Comparison of ENCODE assay signal across 8 cellular contexts in genomic region chr6:49849121-49849907, GRCh38. TPM values are rescaled to one million over a fixed set of nuclear protein-coding genes. Genes with fewer than 3 reads are reported as not detected.
DNase-seq lines count a peak whose midpoint lies in the region; ATAC-seq and TF ChIP-seq lines count a peak whose summit lies in the region.

No MANE protein-coding gene starts in this region.

- no peak overlapping the region for H3K4me3 Mint-ChIP-seq in activated T-helper 2 cell treated with anti-CD3 and anti-CD28 coated beads, Interferon-gamma antibody, Interleukin-2, Interleukin-4, amounts not matched to agents 10 μg/mL and 5 μg/mL and 100 μg/mL, durations not matched to agents 14 hours and 24 hours and 36 hours (ENCODE audit: low read depth)

- H3K4me1 ChIP-seq in breast epithelium, result no peaks in the 10 kb centered on the region

- H3K36me3 ChIP-seq in breast epithelium, result no peaks in the 10 kb centered on the region

- ATAC-seq in GM21381 (IDR thresholded peaks at IDR 0.05; ENCODE audit: unreplicated experiment), result peak; percentile 85
- peak; percentile 88 for ATAC-seq in HG03521 (IDR thresholded peaks at IDR 0.05; ENCODE audit: unreplicated experiment)

- DNase-seq in EH (ENCODE audit: low read depth) (peak; percentile 46), NCI-H69 (lab: John Stamatoyannopoulos, UW) (peak; percentile 71), breast epithelium (ENCODE audit: low spot score in 2 of 2) (no peak), left kidney (ENCODE audit: low read depth, low spot score) (peak; percentile 67), occipital lobe (lab: John Stamatoyannopoulos, UW) (no peak)
- DNase-seq in activated T-helper 2 cell treated with anti-CD3 and anti-CD28 coated beads, Interferon-gamma antibody, Interleukin-2, Interleukin-4, amounts not matched to agents 10 μg/mL and 5 μg/mL and 100 μg/mL, durations not matched to agents 14 hours and 24 hours and 36 hours (ENCODE audit: low spot score), result no peak

- H3K27me3 ChIP-seq in breast epithelium, result peaks cover 0 to 4% of the 10 kb centered on the region in 2 donors

- H3K27me3 Mint-ChIP-seq in activated T-helper 2 cell treated with anti-CD3 and anti-CD28 coated beads, Interferon-gamma antibody, Interleukin-2, Interleukin-4, amounts not matched to agents 10 μg/mL and 5 μg/mL and 100 μg/mL, durations not matched to agents 14 hours and 24 hours and 36 hours (ENCODE audit: low read depth), result no peaks in the 10 kb centered on the region

- no peaks in the 10 kb centered on the region for H3K9me3 Mint-ChIP-seq in activated T-helper 2 cell treated with anti-CD3 and anti-CD28 coated beads, Interferon-gamma antibody, Interleukin-2, Interleukin-4, amounts not matched to agents 10 μg/mL and 5 μg/mL and 100 μg/mL, durations not matched to agents 14 hours and 24 hours and 36 hours

- H3K9me3 ChIP-seq in breast epithelium, result no peaks in the 10 kb centered on the region

- intact Hi-C loops in breast epithelium (cut with DNase I; ENCODE audit: low total_unique reads), result no loop called here
- intact Hi-C loops in activated T-helper 2 cell treated with anti-CD3 and anti-CD28 coated beads, Interferon-gamma antibody, Interleukin-2, Interleukin-4, amounts not matched to agents 10 μg/mL and 5 μg/mL and 100 μg/mL, durations not matched to agents 14 hours and 24 hours and 36 hours (cut with micrococcal nuclease), result loop anchor here (1.0 kb wide), 2 partner anchors 226 to 317 kb away; no protein-coding TSS in a partner anchor

- H3K27ac Mint-ChIP-seq in activated T-helper 2 cell treated with anti-CD3 and anti-CD28 coated beads, Interferon-gamma antibody, Interleukin-2, Interleukin-4, amounts not matched to agents 10 μg/mL and 5 μg/mL and 100 μg/mL, durations not matched to agents 14 hours and 24 hours and 36 hours, result no peak overlapping the region

- no peaks in the 10 kb centered on the region for H3K4me1 Mint-ChIP-seq in activated T-helper 2 cell treated with anti-CD3 and anti-CD28 coated beads, Interferon-gamma antibody, Interleukin-2, Interleukin-4, amounts not matched to agents 10 μg/mL and 5 μg/mL and 100 μg/mL, durations not matched to agents 14 hours and 24 hours and 36 hours (ENCODE audit: low read depth)

- peak in 2 of 3 donors; percentile 62 to 68 for TF ChIP-seq CTCF in breast epithelium (IDR thresholded peaks at IDR 0.05)

- no peak overlapping the region for H3K27ac ChIP-seq in breast epithelium

- no peak for TF ChIP-seq POLR2A in breast epithelium (IDR thresholded peaks at IDR 0.05)

- H3K4me3 ChIP-seq in breast epithelium, result no peak overlapping the region

- no peaks in the 10 kb centered on the region for H3K36me3 Mint-ChIP-seq in activated T-helper 2 cell treated with anti-CD3 and anti-CD28 coated beads, Interferon-gamma antibody, Interleukin-2, Interleukin-4, amounts not matched to agents 10 μg/mL and 5 μg/mL and 100 μg/mL, durations not matched to agents 14 hours and 24 hours and 36 hours (ENCODE audit: low read depth)

RNA-seq across cellular contexts. Expression of gene CRISP1, which starts 17.0 kb away (rescaled TPM):
- not detected for total RNA-seq in breast epithelium
- not detected for total RNA-seq in occipital lobe
- not detected in 2 replicates for total RNA-seq in activated T-helper 2 cell treated with anti-CD3 and anti-CD28 coated beads, Interferon-gamma antibody, Interleukin-2, Interleukin-4, amounts not matched to agents 10 μg/mL and 5 μg/mL and 100 μg/mL, durations not matched to agents 14 hours and 24 hours and 36 hours

Comparison
In these comparisons a context has a peak if more than half of its experiments do, and no peak if none do; other contexts are left out.
1. DNase-seq: peak in EH (single experiment), NCI-H69 (single experiment) and left kidney (single experiment); none in breast epithelium (0 of 2), occipital lobe (single experiment) and activated T-helper 2 cell treated with anti-CD3 and anti-CD28 coated beads, Interferon-gamma antibody, Interleukin-2, Interleukin-4, amounts not matched to agents 10 μg/mL and 5 μg/mL and 100 μg/mL, durations not matched to agents 14 hours and 24 hours and 36 hours (single experiment).